ENCODE assay signal across 20 cellular contexts in genomic region chr14:91270188-91270587, GRCh38.
"Had no signal": no experiment of that assay in that cellular context is flagged by ENCODE, and none has a peak within 500 bp of the region (broad histone marks: within the 10 kb centered on the region; RNA-seq: fewer than 3 reads in every experiment).

No MANE protein-coding gene starts in this region.

- H3K4me1 ChIP-seq: pancreas, uterus had no signal

- H3K9me3 Mint-ChIP-seq: activated T-cell treated with anti-CD3 and anti-CD28 coated beads, Interleukin-2, amount 50 U/mL, for 4 hours; mesothelial cell of epicardium; nephron had no signal

- H2AFZ ChIP-seq: hepatocyte had no signal

- ATAC-seq: activated T-cell treated with anti-CD3 and anti-CD28 coated beads, Interleukin-2, amount 50 U/mL, for 4 hours; esophagus mucosa; pancreas had no signal

- H3K79me2 ChIP-seq: hepatocyte had no signal

- H3K4me2 ChIP-seq: hepatocyte had no signal

- H3K9me3 ChIP-seq: adrenal gland, neutrophil, pancreas, stomach, uterus had no signal

- H3K27me3 ChIP-seq: adrenal gland, hepatocyte, pancreas, stomach, uterus had no signal

- H3K4me3 ChIP-seq: hepatocyte, pancreas, uterus had no signal

- DNase-seq: activated CD4-positive, alpha-beta T cell treated with anti-CD3 and anti-CD28 coated beads for 48 hours; activated effector memory CD4-positive, alpha-beta T cell treated with Interleukin-2 at 50 U/mL for 16 hours; activated naive CD4-positive, alpha-beta T cell treated with anti-CD3 and anti-CD28 coated beads, Interleukin-2, amount 50 U/mL, for 16 hours; activated T-cell treated with anti-CD3 and anti-CD28 coated beads, Interleukin-2, amount 50 U/mL, for 4 hours; central memory CD4-positive, alpha-beta T cell; effector memory CD4-positive, alpha-beta T cell; foreskin melanocyte; glutamatergic neuron; mammary epithelial cell; stimulated activated CD4-positive, alpha-beta T cell treated with anti-CD3 and anti-CD28 coated beads, Interleukin-1b, Interleukin-23, amount 100 ng/mL, for 48 hours; stomach; T-helper 1 cell; uterus had no signal

- H3K27ac ChIP-seq: adrenal gland, hepatocyte, neutrophil, pancreas, uterus had no signal

- H3K27ac Mint-ChIP-seq: mesothelial cell of epicardium had no signal

- H3K4me3 Mint-ChIP-seq: activated T-cell treated with anti-CD3 and anti-CD28 coated beads, Interleukin-2, amount 50 U/mL, for 4 hours; mesothelial cell of epicardium; nephron had no signal

- H3K36me3 ChIP-seq: adrenal gland, uterus had no signal
